Comparison of ENCODE assay signal across 8 cellular contexts in the genomic region with DNA sequence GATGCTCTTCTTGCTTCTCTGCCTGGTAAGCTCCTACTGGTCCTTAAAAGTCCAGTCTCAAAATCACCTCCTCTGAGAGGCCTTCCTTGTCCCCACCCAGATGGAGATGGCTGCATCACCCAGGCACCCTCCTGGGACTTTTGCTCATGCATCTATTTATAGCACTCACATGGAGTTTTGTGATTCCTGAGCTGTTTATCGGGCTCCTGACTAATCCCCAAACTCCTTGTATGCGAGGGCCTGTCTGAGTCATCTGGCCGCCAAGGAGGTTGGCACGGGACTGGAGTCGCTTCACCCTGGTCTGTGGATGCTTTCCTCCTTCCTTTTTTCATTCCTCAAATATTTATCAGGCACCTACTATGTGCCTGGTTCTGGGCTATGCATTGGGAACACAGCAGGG. TPM values are rescaled to one million over a fixed set of nuclear protein-coding genes. Genes with fewer than 3 reads are reported as not detected.
DNase-seq lines count a peak whose midpoint lies in the region; ATAC-seq and TF ChIP-seq lines count a peak whose summit lies in the region.
"Had no signal": no experiment of that assay in that cellular context is flagged by ENCODE, and none has a peak within 500 bp of the region (broad histone marks: within the 10 kb centered on the region; RNA-seq: fewer than 3 reads in every experiment).

No MANE protein-coding gene starts in this region.

- intact Hi-C loops in gastrocnemius medialis (cut with DNase I; ENCODE audit: low total_unique reads) = loop anchor here (5.0 kb wide), 1 partner anchor 95 kb away; the partner anchor contains the start of gene KCNJ12

- TF ChIP-seq CTCF in fibroblast of pulmonary artery (IDR thresholded peaks at IDR 0.05; ENCODE audit: low read length, missing control alignments) (no peak), gastrocnemius medialis (IDR thresholded peaks at IDR 0.05 in 4 of 5, conservative IDR thresholded peaks at IDR 0.05 in 1 of 5) (no peak), GM10248 (IDR thresholded peaks at IDR 0.05; ENCODE audit: control extremely low read depth, extremely low read depth, low read depth, missing control alignments) (no peak)

- DNase-seq in EH (ENCODE audit: low read depth) (peak; percentile 99), RPMI7951 (ENCODE audit: low read depth) (peak; percentile 94), fibroblast of pulmonary artery (ENCODE audit: low read depth) (peak; percentile 94), gastrocnemius medialis (peak; percentile 84 to 91), NCI-H2107 treated with DMSO at 0.1 percent for 48 hours (lab: John Stamatoyannopoulos, UW; ENCODE audit: unreplicated experiment) (no peak), GM10248 (ENCODE audit: extremely low spot score) (no peak), NCI-H748 (lab: John Stamatoyannopoulos, UW; ENCODE audit: unreplicated experiment) (no peak)
- DNase-seq: activated CD4-positive, CD25-positive, alpha-beta regulatory T cell treated with anti-CD3 and anti-CD28 coated beads, Interleukin-2, amount 50 U/mL, for 72 hours had no signal

- no peaks in the 10 kb centered on the region for H3K9me3 ChIP-seq in gastrocnemius medialis

- H3K4me3 ChIP-seq in fibroblast of pulmonary artery (replicated peaks; ENCODE audit: low read depth, low read length) = no peak overlapping the region
- no peak overlapping the region for H3K4me3 ChIP-seq in gastrocnemius medialis

- H3K27ac ChIP-seq in gastrocnemius medialis = peak overlapping the region; percentile 86 to 99 (median 95)

- in situ Hi-C loops in gastrocnemius medialis (cut with MboI; ENCODE audit: low sequenced_read_pairs in 4 of 4) = loop anchor here in 1 of 4 donors (10.0 kb wide), 1 partner anchor 157 kb away; the partner anchor contains the start of gene DHRS7B

- peak in 1 of 2 donors; percentile 40 for TF ChIP-seq POLR2A in gastrocnemius medialis (IDR thresholded peaks at IDR 0.05)

- no peaks in the 10 kb centered on the region for H3K36me3 ChIP-seq in gastrocnemius medialis

- POLR2A ChIA-PET in GM10248 (lab: Yijun Ruan, JAX) = no interaction called here

- ATAC-seq in gastrocnemius medialis = peak; percentile 53 to 63

- CTCF ChIA-PET in GM10248 (lab: Yijun Ruan, JAX) = interaction anchor here (1.0 kb wide), 1 partner anchor 230 kb away, joined by 4 read pairs; no protein-coding TSS in a partner anchor

- no peaks in the 10 kb centered on the region for H3K27me3 ChIP-seq in gastrocnemius medialis

- H3K4me1 ChIP-seq in gastrocnemius medialis = peaks cover 49 to 52% of the 10 kb centered on the region in 2 donors

RNA-seq across cellular contexts. Expression of gene MAP2K3, which starts 2.3 kb away (rescaled TPM):
- 7.1 and 13.0 TPM in 2 replicates for total RNA-seq in RPMI7951 (2014; rRNA removed; shearing (Covaris generic))
- 100 to 1,000 TPM in 1 of 4 donors, 10 to 100 TPM in 3; 15.7 to 170 (median 63.8) TPM for total RNA-seq in gastrocnemius medialis

RNA-seq across cellular contexts. Expression of gene NATD1, which starts 29.0 kb away (rescaled TPM):
- 0.72 and 0.88 TPM in 2 replicates for total RNA-seq in RPMI7951 (2014; rRNA removed; shearing (Covaris generic))
- total RNA-seq in gastrocnemius medialis = 10 to 100 TPM; 10.1 to 21.2 (median 15.5) TPM

Comparison
In these comparisons a context has a peak if more than half of its experiments do, and no peak if none do; other contexts are left out.
1. DNase-seq: peak in EH (single experiment), RPMI7951 (single experiment), fibroblast of pulmonary artery (single experiment) and gastrocnemius medialis (2 of 2); none in NCI-H2107 treated with DMSO at 0.1 percent for 48 hours (single experiment), GM10248 (single experiment) and NCI-H748 (single experiment).